ENCODE assay signal across 11 cellular contexts in the genomic region with DNA sequence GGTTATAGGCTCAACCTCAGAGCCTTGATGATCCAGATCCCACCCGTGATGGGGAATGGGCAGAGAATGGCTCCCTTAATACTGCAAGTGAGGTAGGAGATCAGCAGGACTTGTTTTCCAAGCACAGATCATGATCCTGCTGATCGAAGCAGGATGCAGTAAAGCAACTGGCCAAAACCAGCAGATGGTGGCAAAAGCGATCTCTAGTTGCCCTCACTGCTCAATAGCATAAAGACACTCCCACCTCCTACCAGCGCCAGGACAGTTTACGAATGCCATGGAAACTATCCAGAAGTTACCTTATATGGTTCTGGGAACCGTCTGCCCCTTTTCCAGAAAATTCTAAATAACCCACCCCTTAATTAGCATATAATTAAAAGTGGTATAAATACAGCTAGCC.
DNase-seq lines count a peak whose midpoint lies in the region; TF ChIP-seq lines count a peak whose summit lies in the region.
"Had no signal": no experiment of that assay in that cellular context is flagged by ENCODE, and none has a peak within 500 bp of the region (broad histone marks: within the 10 kb centered on the region; RNA-seq: fewer than 3 reads in every experiment).

No MANE protein-coding gene starts in this region.

- peaks cover 16% of the 10 kb centered on the region for H3K4me1 ChIP-seq in vagina
- H3K4me1 ChIP-seq: A549 had no signal

- no peaks in the 10 kb centered on the region for H3K27me3 ChIP-seq in vagina

- intact Hi-C loops in vagina (cut with DNase I) = no loop called here

- DNase-seq in DMS 273 (lab: John Stamatoyannopoulos, UW; ENCODE audit: unreplicated experiment) (peak; percentile 83), G401 (ENCODE audit: low spot score) (peak; percentile 79), cerebellar cortex (ENCODE audit: low spot score) (peak; percentile 71), vagina (ENCODE audit: extremely low spot score in 2 of 2) (no peak), SW 1271 (lab: John Stamatoyannopoulos, UW) (no peak), coronary artery (ENCODE audit: low spot score) (no peak)
- DNase-seq: Caco-2; CD8-positive, alpha-beta T cell; GOT3 had no signal

- H3K27ac ChIP-seq in vagina = peak overlapping the region; percentile 12
- H3K27ac ChIP-seq in coronary artery = no peak overlapping the region
- H3K27ac ChIP-seq: A549 had no signal

- TF ChIP-seq CTCF in vagina (IDR thresholded peaks at IDR 0.05) (no peak), coronary artery (IDR thresholded peaks at IDR 0.05) (no peak)

- no peaks in the 10 kb centered on the region for H3K36me3 ChIP-seq in vagina
- H3K36me3 ChIP-seq: HAP-1 had no signal

- in situ Hi-C loops in G401 (cut with HindIII; ENCODE audit: low sequenced_read_pairs) = loop anchor here (10.0 kb wide), 1 partner anchor 213 kb away; no protein-coding TSS in a partner anchor

- no peaks in the 10 kb centered on the region for H3K9me3 ChIP-seq in vagina
- H3K9me3 ChIP-seq: A549, Caco-2, HAP-1 had no signal

- TF ChIP-seq POLR2A in vagina (IDR thresholded peaks at IDR 0.05) = no peak

- H3K4me3 ChIP-seq in vagina (no peak overlapping the region), coronary artery (no peak overlapping the region)
- H3K4me3 ChIP-seq: A549, HAP-1 had no signal

Comparison
In these comparisons a context has a peak if more than half of its experiments do, and no peak if none do; other contexts are left out.
1. DNase-seq: peak in DMS 273 (single experiment), G401 (single experiment) and cerebellar cortex (single experiment); none in vagina (0 of 2), SW 1271 (0 of 2) and coronary artery (single experiment).